Comparison of ENCODE assay signal across 15 cellular contexts in the genomic region with DNA sequence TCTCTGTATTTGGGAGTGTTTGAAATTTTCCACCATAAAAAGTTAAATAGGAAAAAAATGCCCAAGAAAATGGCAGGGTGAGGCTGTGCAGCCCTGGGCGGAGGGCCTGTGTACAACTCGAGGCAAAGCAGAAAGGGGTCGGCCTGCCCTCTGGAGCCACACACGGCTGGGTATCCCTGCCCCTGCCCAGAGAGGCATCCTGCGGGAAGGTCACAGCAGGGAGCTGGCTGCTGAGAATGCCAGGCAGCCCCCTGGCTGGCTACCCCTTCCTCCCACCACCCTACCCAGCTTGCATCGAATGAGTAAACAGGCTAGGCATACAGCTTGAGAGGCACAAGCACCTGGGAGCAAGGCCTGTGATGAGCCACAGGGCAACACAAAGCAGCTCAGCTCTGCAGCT. TPM values are rescaled to one million over a fixed set of nuclear protein-coding genes. Genes with fewer than 3 reads are reported as not detected.
DNase-seq lines count a peak whose midpoint lies in the region; TF ChIP-seq lines count a peak whose summit lies in the region.
"Had no signal": no experiment of that assay in that cellular context is flagged by ENCODE, and none has a peak within 500 bp of the region (broad histone marks: within the 10 kb centered on the region; RNA-seq: fewer than 3 reads in every experiment).

No MANE protein-coding gene starts in this region.

- no peaks in the 10 kb centered on the region for H3K4me1 Mint-ChIP-seq in activated naive CD4-positive, alpha-beta T cell treated with anti-CD3 and anti-CD28 coated beads, Interleukin-2, amount 10 ng/mL, durations not matched to agents 7 days and 5 days
- H3K4me1 Mint-ChIP-seq in type B pancreatic cell (ENCODE audit: unreplicated experiment) (no peaks in the 10 kb centered on the region), endothelial cell (ENCODE audit: unreplicated experiment) (no peaks in the 10 kb centered on the region)

- H3K27ac Mint-ChIP-seq in activated naive CD4-positive, alpha-beta T cell treated with anti-CD3 and anti-CD28 coated beads, Interleukin-2, amount 10 ng/mL, durations not matched to agents 7 days and 5 days: no peak overlapping the region
- H3K27ac Mint-ChIP-seq in type B pancreatic cell: no peak overlapping the region
- H3K27ac Mint-ChIP-seq in endothelial cell (ENCODE audit: unreplicated experiment): no peak overlapping the region
- H3K27ac Mint-ChIP-seq: activated naive CD8-positive, alpha-beta T cell had no signal

- no peak overlapping the region for H3K4me3 Mint-ChIP-seq in activated naive CD4-positive, alpha-beta T cell treated with anti-CD3 and anti-CD28 coated beads, Interleukin-2, amount 10 ng/mL, durations not matched to agents 7 days and 5 days
- H3K4me3 Mint-ChIP-seq in type B pancreatic cell (no peak overlapping the region), endothelial cell (ENCODE audit: unreplicated experiment) (no peak overlapping the region)
- H3K4me3 Mint-ChIP-seq: activated naive CD8-positive, alpha-beta T cell had no signal

- peak; percentile 8 for DNase-seq in activated naive CD4-positive, alpha-beta T cell treated with anti-CD3 and anti-CD28 coated beads, Interleukin-2, amount 50 U/mL, for 16 hours
- DNase-seq in activated naive CD4-positive, alpha-beta T cell treated with anti-CD3 and anti-CD28 coated beads, Interleukin-2, amount 10 ng/mL, durations not matched to agents 7 days and 5 days: no peak
- peak; percentile 78 for DNase-seq in mesenteric fat pad (ENCODE audit: low spot score)
- DNase-seq in type B pancreatic cell (ENCODE audit: extremely low spot score, unreplicated experiment): peak; percentile 53
- no peak for DNase-seq in endothelial cell (ENCODE audit: low spot score)
- DNase-seq in T1000 (lab: John Stamatoyannopoulos, UW): no peak
- DNase-seq in 8988T: no peak
- DNase-seq: effector CD8-positive, alpha-beta T cell; hippocampal formation; NCI-H2107; NCI-H526 had no signal

- no peaks in the 10 kb centered on the region for H3K36me3 Mint-ChIP-seq in activated naive CD4-positive, alpha-beta T cell treated with anti-CD3 and anti-CD28 coated beads, Interleukin-2, amount 10 ng/mL, durations not matched to agents 7 days and 5 days
- no peaks in the 10 kb centered on the region for H3K36me3 Mint-ChIP-seq in type B pancreatic cell
- H3K36me3 Mint-ChIP-seq in endothelial cell (ENCODE audit: low read depth, unreplicated experiment): no peaks in the 10 kb centered on the region
- H3K36me3 Mint-ChIP-seq: activated naive CD8-positive, alpha-beta T cell had no signal

- no peaks in the 10 kb centered on the region for H3K9me3 Mint-ChIP-seq in activated naive CD4-positive, alpha-beta T cell treated with anti-CD3 and anti-CD28 coated beads, Interleukin-2, amount 10 ng/mL, durations not matched to agents 7 days and 5 days
- H3K9me3 Mint-ChIP-seq in type B pancreatic cell (no peaks in the 10 kb centered on the region), endothelial cell (ENCODE audit: unreplicated experiment) (no peaks in the 10 kb centered on the region)

- peak overlapping the region; percentile 50 for H3K27ac ChIP-seq in angular gyrus (ENCODE audit: low read depth, low read length)
- H3K27ac ChIP-seq: parathyroid adenoma had no signal

- peaks cover 12% of the 10 kb centered on the region for H3K27me3 Mint-ChIP-seq in activated naive CD4-positive, alpha-beta T cell treated with anti-CD3 and anti-CD28 coated beads, Interleukin-2, amount 10 ng/mL, durations not matched to agents 7 days and 5 days
- H3K27me3 Mint-ChIP-seq in type B pancreatic cell (no peaks in the 10 kb centered on the region), endothelial cell (ENCODE audit: unreplicated experiment) (peaks cover under 1% of the 10 kb centered on the region)
- H3K27me3 Mint-ChIP-seq: activated naive CD8-positive, alpha-beta T cell had no signal

- TF ChIP-seq CTCF in type B pancreatic cell (conservative IDR thresholded peaks at IDR 0.05) (no peak), endothelial cell (IDR thresholded peaks at IDR 0.05; ENCODE audit: unreplicated experiment) (no peak)

- CTCF ChIA-PET in activated naive CD4-positive, alpha-beta T cell treated with anti-CD3 and anti-CD28 coated beads, Interleukin-2, amount 10 ng/mL, durations not matched to agents 7 days and 5 days (lab: Charles Lee): interaction anchor here (0.7 kb wide), 1 partner anchor 157 kb away, joined by 3 read pairs; no protein-coding TSS in a partner anchor

RNA-seq across cellular contexts. Expression of gene CAMK2B, which starts 46.1 kb away (rescaled TPM):
- total RNA-seq in mesenteric fat pad (1.2 TPM), type B pancreatic cell (ENCODE audit: low replicate concordance) (7.6 and 8.4 TPM in 2 replicates), endothelial cell (ENCODE audit: unreplicated experiment) (0.23 TPM)
- total RNA-seq: bronchial epithelial cell had no signal

Comparison
In these comparisons a context has a peak if more than half of its experiments do, and no peak if none do; other contexts are left out.
1. DNase-seq: peak in activated naive CD4-positive, alpha-beta T cell treated with anti-CD3 and anti-CD28 coated beads, Interleukin-2, amount 50 U/mL, for 16 hours (single experiment), mesenteric fat pad (single experiment) and type B pancreatic cell (single experiment); none in activated naive CD4-positive, alpha-beta T cell treated with anti-CD3 and anti-CD28 coated beads, Interleukin-2, amount 10 ng/mL, durations not matched to agents 7 days and 5 days (single experiment), endothelial cell (single experiment), T1000 (single experiment) and 8988T (single experiment).